ENCODE assay signal across 8 cellular contexts in the genomic region with DNA sequence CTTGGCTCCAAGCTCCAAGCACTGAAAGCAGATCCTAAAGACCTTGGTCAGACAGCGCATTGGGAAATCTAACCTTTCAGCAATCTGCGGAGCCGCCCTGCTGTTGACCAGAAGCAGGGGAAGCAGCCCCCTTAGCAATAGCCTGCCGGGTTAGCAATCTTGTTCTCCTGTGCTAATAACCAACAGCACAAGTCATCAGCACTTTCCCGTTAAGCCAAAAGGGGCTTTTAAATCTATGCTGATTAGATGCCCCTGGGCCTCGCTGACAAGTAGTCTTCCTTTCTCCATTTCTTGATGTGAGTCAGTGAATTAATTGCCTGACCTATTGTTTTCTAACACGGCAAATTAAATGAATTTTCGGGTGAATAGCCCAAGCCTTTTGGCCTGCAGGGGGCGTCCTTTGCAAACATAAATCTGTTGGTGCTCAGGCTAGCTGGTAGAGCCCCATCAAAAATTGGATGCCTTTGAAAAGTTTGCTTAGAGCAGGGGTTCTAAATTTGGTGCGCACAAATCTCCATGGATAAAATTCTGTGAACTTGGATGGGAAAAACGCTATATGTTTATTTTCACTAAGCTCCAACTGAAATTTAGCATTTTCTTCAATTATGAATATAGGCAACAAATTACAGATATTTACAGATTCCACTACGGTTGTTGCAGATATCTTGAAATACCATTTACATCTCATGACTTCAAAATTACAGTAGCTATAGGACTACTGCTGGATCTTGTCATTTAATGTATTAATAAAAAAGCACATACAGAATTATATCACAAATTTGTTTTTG. TPM values are rescaled to one million over a fixed set of nuclear protein-coding genes. Genes with fewer than 3 reads are reported as not detected.
DNase-seq lines count a peak whose midpoint lies in the region; ATAC-seq, FAIRE-seq and TF ChIP-seq lines count a peak whose summit lies in the region.

No MANE protein-coding gene starts in this region.

- H3K27ac ChIP-seq in neural progenitor cell, result no peak overlapping the region

- peak overlapping the region; percentile 52 for H3K4me3 Mint-ChIP-seq in neural progenitor cell
- H3K4me3 Mint-ChIP-seq in stimulated activated naive CD8-positive, alpha-beta T cell treated with anti-CD3 and anti-CD28 coated beads, Interleukin-15, amount 100 ng/mL, for 72 hours, result peak overlapping the region; percentile 32 to 61

- H3K9me3 Mint-ChIP-seq in neural progenitor cell, result no peaks in the 10 kb centered on the region
- H3K9me3 Mint-ChIP-seq in stimulated activated naive CD8-positive, alpha-beta T cell treated with anti-CD3 and anti-CD28 coated beads, Interleukin-15, amount 100 ng/mL, for 72 hours, result no peaks in the 10 kb centered on the region

- H3K4me2 ChIP-seq in neural progenitor cell, result peak overlapping the region; percentile 72

- H3K27me3 Mint-ChIP-seq in neural progenitor cell (ENCODE audit: insufficient read depth, low read depth), result no peaks in the 10 kb centered on the region
- H3K27me3 Mint-ChIP-seq in stimulated activated naive CD8-positive, alpha-beta T cell treated with anti-CD3 and anti-CD28 coated beads, Interleukin-15, amount 100 ng/mL, for 72 hours, result no peaks in the 10 kb centered on the region

- H3K36me3 Mint-ChIP-seq in neural progenitor cell, result no peaks in the 10 kb centered on the region

- no peaks in the 10 kb centered on the region for H3K27me3 ChIP-seq in neural progenitor cell

- H3K36me3 ChIP-seq in neural progenitor cell, result no peaks in the 10 kb centered on the region

- H2AFZ ChIP-seq in neural progenitor cell (replicated peaks), result peak overlapping the region; percentile 59

- ATAC-seq in stimulated activated naive CD8-positive, alpha-beta T cell treated with anti-CD3 and anti-CD28 coated beads, Interleukin-15, amount 100 ng/mL, for 72 hours, result no peak

- H3K4me1 Mint-ChIP-seq in neural progenitor cell, result peaks cover 27% of the 10 kb centered on the region
- peaks cover 30% of the 10 kb centered on the region for H3K4me1 Mint-ChIP-seq in stimulated activated naive CD8-positive, alpha-beta T cell treated with anti-CD3 and anti-CD28 coated beads, Interleukin-15, amount 100 ng/mL, for 72 hours

- TF ChIP-seq CTCF in fibroblast of pulmonary artery (IDR thresholded peaks at IDR 0.05; ENCODE audit: low read length, missing control alignments) (peak; percentile 78), neural progenitor cell (IDR thresholded peaks at IDR 0.05) (peak; percentile 98)

- peak overlapping the region; percentile 67 for H3K27ac Mint-ChIP-seq in neural progenitor cell
- H3K27ac Mint-ChIP-seq in stimulated activated naive CD8-positive, alpha-beta T cell treated with anti-CD3 and anti-CD28 coated beads, Interleukin-15, amount 100 ng/mL, for 72 hours, result no peak overlapping the region

- peak; percentile 11 for FAIRE-seq in RCC 7860 (lab: Jason Lieb, UNC)

- H3K4me3 ChIP-seq in fibroblast of pulmonary artery (replicated peaks; ENCODE audit: low read depth, low read length), result peak overlapping the region; percentile 38
- peak overlapping the region; percentile 42 for H3K4me3 ChIP-seq in neural progenitor cell

- DNase-seq in NCI-H1436 (lab: John Stamatoyannopoulos, UW) (peak; percentile 64), NCI-H1436 treated with DMSO at 0.1 percent for 48 hours (lab: John Stamatoyannopoulos, UW) (no peak), HT-29 (ENCODE audit: low spot score) (peak; percentile 95), RCC 7860 (ENCODE audit: low spot score) (peak; percentile 39), fibroblast of pulmonary artery (ENCODE audit: low read depth) (peak; percentile 86), neural progenitor cell (ENCODE audit: low spot score) (peak; percentile 92)
- DNase-seq in activated T-cell treated with anti-CD3 and anti-CD28 coated beads, Interleukin-2, amount 50 U/mL, for 48 hours, result peak; percentile 89 to 92
- DNase-seq in stimulated activated naive CD8-positive, alpha-beta T cell treated with anti-CD3 and anti-CD28 coated beads, Interleukin-15, amount 100 ng/mL, for 72 hours, result peak; percentile 72 to 77

- H3K4me1 ChIP-seq in neural progenitor cell, result no peaks in the 10 kb centered on the region

- H3K79me2 ChIP-seq in neural progenitor cell (ENCODE audit: low read depth), result no peaks in the 10 kb centered on the region

- no peaks in the 10 kb centered on the region for H3F3A ChIP-seq in neural progenitor cell (ENCODE audit: low read depth)

- no peaks in the 10 kb centered on the region for H3K9me3 ChIP-seq in neural progenitor cell (ENCODE audit: low read depth)

- no peaks in the 10 kb centered on the region for H4K20me1 ChIP-seq in neural progenitor cell (ENCODE audit: low read depth)

- no peak overlapping the region for H3K9ac ChIP-seq in neural progenitor cell

RNA-seq across cellular contexts. Expression of gene MAIP1, which starts 24.7 kb away (rescaled TPM):
- total RNA-seq in HT-29 (2014; rRNA removed; shearing (Covaris generic)), result 38.3 and 53.6 TPM in 2 replicates
- total RNA-seq in neural progenitor cell (ENCODE audit: low replicate concordance), result 14.0 and 27.9 TPM in 2 replicates

RNA-seq across cellular contexts. Expression of gene TYW5, which starts 24.7 kb away (rescaled TPM):
- total RNA-seq in HT-29 (2014; rRNA removed; shearing (Covaris generic)), result 4.3 and 4.4 TPM in 2 replicates
- 17.1 and 25.0 TPM in 2 replicates for total RNA-seq in neural progenitor cell (ENCODE audit: low replicate concordance)
